15 cellular contexts compared by ENCODE assay signal in genomic region chr1:234537236-234537635, GRCh38. TPM values are rescaled to one million over a fixed set of nuclear protein-coding genes. Genes with fewer than 3 reads are reported as not detected.
DNase-seq lines count a peak whose midpoint lies in the region; ATAC-seq, FAIRE-seq and TF ChIP-seq lines count a peak whose summit lies in the region.
"Had no signal": no experiment of that assay in that cellular context is flagged by ENCODE, and none has a peak within 500 bp of the region (broad histone marks: within the 10 kb centered on the region; RNA-seq: fewer than 3 reads in every experiment).

No MANE protein-coding gene starts in this region.

- no peak for TF ChIP-seq RAD21 in K562 (CRISPR knock-in tag; conservative IDR thresholded peaks at IDR 0.05 in 1 of 2, IDR thresholded peaks at IDR 0.05 in 1 of 2)

- H3K4me3 Mint-ChIP-seq in endothelial cell (ENCODE audit: unreplicated experiment): no peak overlapping the region
- H3K4me3 Mint-ChIP-seq: activated CD4-positive, alpha-beta memory T cell treated with anti-CD3 and anti-CD28 coated beads, Interleukin-2, amount 10 ng/mL, durations not matched to agents 7 days and 5 days; B cell had no signal

- H3K9me3 Mint-ChIP-seq in endothelial cell (ENCODE audit: unreplicated experiment): no peaks in the 10 kb centered on the region
- H3K9me3 Mint-ChIP-seq: activated CD4-positive, alpha-beta memory T cell treated with anti-CD3 and anti-CD28 coated beads, Interleukin-2, amount 10 ng/mL, durations not matched to agents 7 days and 5 days had no signal

- H3K27ac ChIP-seq in K562 (ENCODE audit: extremely low read depth, low read depth, low read length) (no peak overlapping the region), mucosa of rectum (ENCODE audit: low read depth in 2 of 2, low read length in 2 of 2) (peak overlapping the region; percentile 90 to 91), temporal lobe (ENCODE audit: low read depth, low read length) (peak overlapping the region; percentile 90), osteoblast (ENCODE audit: low read depth, low read length) (no peak overlapping the region)

- H3K27me3 Mint-ChIP-seq in endothelial cell (ENCODE audit: unreplicated experiment): peaks cover 8% of the 10 kb centered on the region

- no peak overlapping the region for H3K4me3 ChIP-seq in K562
- no peak overlapping the region for H3K4me3 ChIP-seq in mucosa of rectum (ENCODE audit: low read length in 2 of 2)
- no peak overlapping the region for H3K4me3 ChIP-seq in osteoblast (ENCODE audit: insufficient read depth, low read length)

- no peak for FAIRE-seq in K562 (lab: Jason Lieb, UNC)

- H3K36me3 Mint-ChIP-seq in endothelial cell (ENCODE audit: low read depth, unreplicated experiment): no peaks in the 10 kb centered on the region

- peaks cover 41% of the 10 kb centered on the region for H3K4me1 Mint-ChIP-seq in endothelial cell (ENCODE audit: unreplicated experiment)
- H3K4me1 Mint-ChIP-seq: activated CD4-positive, alpha-beta memory T cell treated with anti-CD3 and anti-CD28 coated beads, Interleukin-2, amount 10 ng/mL, durations not matched to agents 7 days and 5 days had no signal

- H3K9ac ChIP-seq in K562 (ENCODE audit: insufficient read depth in 1 of 2, low read depth in 2 of 2, low read length in 2 of 2) (no peak overlapping the region), mucosa of rectum (ENCODE audit: low read depth in 1 of 2, low read length in 2 of 2) (peak overlapping the region in 1 of 2 donors; percentile 9)

- H3K79me2 ChIP-seq in K562 (ENCODE audit: control insufficient read depth, insufficient read depth, low read length) (no peaks in the 10 kb centered on the region), osteoblast (ENCODE audit: insufficient read depth, low read length) (no peaks in the 10 kb centered on the region)

- H3K4me2 ChIP-seq in K562 (ENCODE audit: insufficient read depth, low read length) (no peak overlapping the region), osteoblast (ENCODE audit: insufficient read depth, low read length) (no peak overlapping the region)

- no peak for TF ChIP-seq EP300 in K562 (IDR thresholded peaks at IDR 0.05; ENCODE audit: low read length)

- TF ChIP-seq CTCF in K562 (IDR thresholded peaks at IDR 0.05 in 2 of 3, conservative IDR thresholded peaks at IDR 0.05 in 1 of 3; ENCODE audit: insufficient read depth in 2 of 3, low read depth in 1 of 3, low read length in 3 of 3) (no peak), endothelial cell (IDR thresholded peaks at IDR 0.05; ENCODE audit: unreplicated experiment) (no peak), osteoblast (IDR thresholded peaks at IDR 0.05; ENCODE audit: extremely low read depth, low read depth, low read length) (no peak)

- POLR2A ChIA-PET in K562 (lab: Yijun Ruan, JAX): interaction anchor here (0.6 to 1.2 kb wide), 3 partner anchors 11 to 531 kb away, joined by 3 read pairs; no protein-coding TSS in a partner anchor

- H3K36me3 ChIP-seq in K562 (ENCODE audit: control insufficient read depth, insufficient read depth, low read length): no peaks in the 10 kb centered on the region
- no peaks in the 10 kb centered on the region for H3K36me3 ChIP-seq in mucosa of rectum (ENCODE audit: control insufficient read depth in 2 of 2, insufficient read depth in 2 of 2, low read length in 2 of 2)
- no peaks in the 10 kb centered on the region for H3K36me3 ChIP-seq in osteoblast (ENCODE audit: insufficient read depth, low read length)

- WGBS in K562 (ENCODE audit: insufficient coverage, low coverage, missing lambda C conversion rate): 37% methylated on average over 5 of the region's 5 CpGs

- H3K9me3 ChIP-seq in K562 (replicated peaks; ENCODE audit: control insufficient read depth, insufficient read depth, low read depth, low read length) (no peaks in the 10 kb centered on the region), mucosa of rectum (ENCODE audit: control insufficient read depth in 2 of 2, low read length in 2 of 2) (no peaks in the 10 kb centered on the region), osteoblast (ENCODE audit: low read depth, low read length) (no peaks in the 10 kb centered on the region)

- H2AFZ ChIP-seq in K562 (ENCODE audit: low read depth, low read length): peak overlapping the region; percentile 35; the same call in 1 of the 2 replicates
- H2AFZ ChIP-seq in osteoblast (ENCODE audit: low read length): no peak overlapping the region

- no peaks in the 10 kb centered on the region for H3K27me3 ChIP-seq in K562 (ENCODE audit: control insufficient read depth in 2 of 2, insufficient read depth in 2 of 2, low read length in 2 of 2)
- H3K27me3 ChIP-seq in mucosa of rectum (ENCODE audit: control insufficient read depth in 2 of 2, insufficient read depth in 2 of 2, low read length in 2 of 2): no peaks in the 10 kb centered on the region
- no peaks in the 10 kb centered on the region for H3K27me3 ChIP-seq in osteoblast (ENCODE audit: insufficient read depth, low read length)

- H3K4me1 ChIP-seq in K562 (replicated peaks in 1 of 2; ENCODE audit: control insufficient read depth in 2 of 2, insufficient read depth in 2 of 2, low read length in 2 of 2) (peaks cover 2 to 5% of the 10 kb centered on the region in 2 experiments; a peak in 2 of 5 replicates), mucosa of rectum (ENCODE audit: control insufficient read depth in 2 of 2, insufficient read depth in 2 of 2, low read length in 2 of 2) (peaks cover 47 to 58% of the 10 kb centered on the region in 2 donors), osteoblast (ENCODE audit: insufficient read depth, low read length) (peaks cover 44% of the 10 kb centered on the region)

- no peaks in the 10 kb centered on the region for H3K9me1 ChIP-seq in K562 (ENCODE audit: control insufficient read depth, insufficient read depth, low read length)

- no peak for ATAC-seq in K562

- CTCF ChIA-PET in K562 (lab: Yijun Ruan, JAX; ENCODE audit: low intra/inter-chr PET ratio): no interaction called here

- peak overlapping the region; percentile 36 for H3K27ac Mint-ChIP-seq in endothelial cell (ENCODE audit: unreplicated experiment)
- H3K27ac Mint-ChIP-seq: activated CD4-positive, alpha-beta memory T cell treated with anti-CD3 and anti-CD28 coated beads, Interleukin-2, amount 10 ng/mL, durations not matched to agents 7 days and 5 days; B cell had no signal

- DNase-seq in K562 (ENCODE audit: extremely low read depth in 1 of 4, low spot score in 3 of 4) (no peak), endothelial cell (ENCODE audit: low spot score) (no peak), NCI-H1092 treated with DMSO at 0.1 percent for 48 hours (lab: John Stamatoyannopoulos, UW) (no peak), osteoblast (ENCODE audit: insufficient read length, low spot score, missing footprints) (no peak), NCI-H1694 treated with DMSO at 0.1 percent for 48 hours (lab: John Stamatoyannopoulos, UW) (no peak)
- DNase-seq in activated CD4-positive, alpha-beta T cell treated with anti-CD3 and anti-CD28 coated beads for 1 hour: no peak
- DNase-seq: activated CD4-positive, alpha-beta memory T cell treated with anti-CD3 and anti-CD28 coated beads, Interleukin-2, amount 10 ng/mL, durations not matched to agents 7 days and 5 days; DMS153; effector CD4-positive, alpha-beta T cell; NCI-H2029; NCI-H524 treated with DMSO at 0.1 percent for 48 hours; trophoblast cell had no signal

- TF ChIP-seq POLR2A in K562 (conservative IDR thresholded peaks at IDR 0.05): no peak

- intact Hi-C loops in K562 (cut with micrococcal nuclease): no loop called here

- no peaks in the 10 kb centered on the region for H4K20me1 ChIP-seq in K562 (replicated peaks; ENCODE audit: control insufficient read depth, insufficient read depth, low read length)
- H4K20me1 ChIP-seq in osteoblast (ENCODE audit: insufficient read depth, low read length): no peaks in the 10 kb centered on the region

- BruUV-seq in K562 (replicated peaks; lab: Mats Ljungman, UMichigan): no TSS peak

- in situ Hi-C loops in K562 (cut with MboI): no loop called here

TF ChIP-seq in K562, 482 proteins besides CTCF, POLR2A, EP300 and RAD21 (continues in another document):
- no peak for TF ChIP-seq MITF (IDR thresholded peaks at IDR 0.05)
- no peak for TF ChIP-seq KAT7 (CRISPR knock-in tag; IDR thresholded peaks at IDR 0.05; ENCODE audit: borderline replicate concordance)
- TF ChIP-seq ZBTB17 (CRISPR knock-in tag; IDR thresholded peaks at IDR 0.05): no peak
- TF ChIP-seq CHD1 (IDR thresholded peaks at IDR 0.05; ENCODE audit: low read length): no peak
- no peak for TF ChIP-seq MCM7 (IDR thresholded peaks at IDR 0.05)

RNA-seq across cellular contexts. Expression of gene TARBP1, which starts 58.3 kb away (rescaled TPM):
- 26.2 and 82.6 TPM in 2 replicates for total RNA-seq in K562 (2011; cell fraction: chromatin; rRNA removed; ENCODE audit: low replicate concordance)
- total RNA-seq in K562 (2011; cell fraction: nucleolus; rRNA removed): 15.0 and 20.9 TPM in 2 replicates
- 28.7 and 45.3 TPM in 2 replicates for total RNA-seq in K562 (2011; cell fraction: nucleoplasm; rRNA removed)
- total RNA-seq in K562 (2014; rRNA removed) (15.3 and 16.1 TPM in 2 replicates), K562 (2014; rRNA removed; fragmentation: Illumina TruSeq; extraction: Trizol) (25.0 and 28.0 TPM in 2 replicates), K562 (2015; rRNA removed; fragmentation: Illumina TruSeq; extraction: Trizol) (23.1 and 26.5 TPM in 2 replicates), K562 (2021) (15.6 and 18.6 TPM in 2 replicates), endothelial cell (ENCODE audit: unreplicated experiment) (39.6 TPM), temporal lobe (42.3 TPM), osteoblast (29.7 and 33.6 TPM in 2 replicates)
- polyA plus RNA-seq in K562 (2011; rRNA removed) (48.0 and 66.5 TPM in 2 replicates), K562 (2014; fragmentation: Illumina TruSeq; extraction: Trizol) (20.5 and 22.9 TPM in 2 replicates), K562 (2014; fragmentation: Nextera tagmentation; extraction: Ambion mirVana) (10 to 100 TPM in 1 of 2 experiments, 1 to 10 TPM in 1; 8.8 to 10.4 TPM), K562 (2014; rRNA removed) (24.3 and 29.5 TPM in 2 replicates)
- polyA plus RNA-seq in K562 (2011; cell fraction: cytosol; rRNA removed): 12.4 and 31.8 TPM in 2 replicates
- polyA plus RNA-seq in K562 (2011; cell fraction: nucleus; rRNA removed): 84.2 and 119 TPM in 2 replicates
- 14.6 and 30.8 TPM in 2 replicates for polyA plus RNA-seq in K562 (2012)
- polyA minus RNA-seq in K562 (2011; rRNA and poly(A)+ RNA removed): 27.7 and 45.5 TPM in 2 replicates
- 10.1 and 19.2 TPM in 2 replicates for polyA minus RNA-seq in K562 (2011; cell fraction: cytosol; rRNA and poly(A)+ RNA removed)
- polyA minus RNA-seq in K562 (2011; cell fraction: nucleus; rRNA and poly(A)+ RNA removed): 19.0 and 38.9 TPM in 2 replicates

Comparison
In these comparisons a context has a peak if more than half of its experiments do, and no peak if none do; other contexts are left out.
1. H3K27ac ChIP-seq: peak in mucosa of rectum (2 of 2) and temporal lobe (single experiment); none in K562 (single experiment) and osteoblast (single experiment).